ENCODE assay signal across 8 cellular contexts in the genomic region with DNA sequence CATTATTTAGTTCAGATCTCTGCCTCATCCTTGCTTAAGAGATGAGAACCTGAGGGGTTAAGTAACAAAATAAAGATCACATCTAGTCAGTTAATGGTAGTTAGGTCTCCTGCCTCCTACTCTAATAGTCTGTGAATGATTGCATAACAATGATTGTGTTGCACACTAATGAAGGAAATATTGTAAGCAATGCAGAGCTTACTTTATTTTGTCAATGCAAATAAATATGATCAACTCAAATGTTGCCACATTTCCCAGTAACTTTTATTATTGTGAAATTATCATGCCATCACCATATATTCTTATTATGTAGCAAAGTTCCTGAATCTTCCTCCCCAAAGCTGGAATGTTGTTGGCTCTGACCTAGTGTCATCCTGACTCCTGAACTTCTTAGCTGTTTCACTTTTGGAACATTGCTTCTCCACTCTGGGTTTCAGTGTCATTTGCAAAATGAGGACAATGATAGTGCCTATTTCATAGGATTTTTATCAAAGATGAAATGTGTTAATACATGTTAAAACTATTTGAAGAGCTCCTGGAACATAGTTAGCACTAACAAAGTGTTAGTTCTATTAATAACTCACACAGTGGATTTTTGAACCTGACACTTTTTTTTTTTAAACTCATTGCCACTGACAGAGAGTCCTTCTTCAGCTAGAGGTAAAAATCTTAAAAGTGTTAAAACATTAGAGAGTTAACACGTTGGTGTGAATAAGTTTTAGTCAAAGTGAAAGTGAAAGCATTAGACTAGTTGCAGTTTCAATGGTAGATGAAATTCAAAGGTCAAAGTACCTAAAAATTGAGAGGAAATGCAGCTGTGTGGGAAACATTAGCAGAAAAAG. TPM values are rescaled to one million over a fixed set of nuclear protein-coding genes. Genes with fewer than 3 reads are reported as not detected.
A peak's percentile ranks its signal among the peaks of the same experiment; 100 is the strongest.
DNase-seq lines count a peak whose midpoint lies in the region; ATAC-seq, FAIRE-seq and TF ChIP-seq lines count a peak whose summit lies in the region.

No MANE protein-coding gene starts in this region.

- H3K36me3 ChIP-seq in GM12878 (ENCODE audit: control insufficient read depth in 2 of 2, insufficient read depth in 2 of 2, low read length in 1 of 2): no peaks in the 10 kb centered on the region

- TF ChIP-seq EP300 in GM12878 (IDR thresholded peaks at IDR 0.05; ENCODE audit: borderline replicate concordance in 1 of 2, control insufficient read depth in 1 of 2, low read depth in 2 of 2, low read length in 2 of 2): peak; percentile 38 to 51; a peak in 2 of 4 replicates

- H3K4me3 ChIP-seq in GM12878: no peak overlapping the region

- no peak for TF ChIP-seq POLR2A in GM12878 (IDR thresholded peaks at IDR 0.05; ENCODE audit: low read depth, low read length)

- peak overlapping the region; percentile 68 for H2AFZ ChIP-seq in GM12878 (ENCODE audit: control insufficient read depth, low read depth, low read length)

- peak; percentile 2 for DNase-seq in EL
- DNase-seq in GM12878 (ENCODE audit: low read depth, low spot score): peak; percentile 54
- no peak for DNase-seq in RCC 7860 (ENCODE audit: low spot score)
- DNase-seq in iPS-NIHi11 (ENCODE audit: low spot score): no peak
- no peak for DNase-seq in pons (ENCODE audit: low spot score)
- DNase-seq in NCI-H526 treated with DMSO at 0.1 percent for 48 hours (lab: John Stamatoyannopoulos, UW): no peak

- SMC1A ChIA-PET in GM12878 (lab: Charles Lee; ENCODE audit: uncharacterized antibody, unreplicated experiment): interaction anchor here (0.8 to 6.9 kb wide), 26 partner anchors 11 to 500 kb away, joined by 3 to 132 read pairs (median 6); partner anchors contain the start of genes GABRA4 and GABRB1

- H3K27ac ChIP-seq in GM12878 (ENCODE audit: control insufficient read depth, insufficient read depth): no peak overlapping the region

- intact Hi-C loops in GM12878 (cut with micrococcal nuclease; ENCODE audit: unreplicated experiment): no loop called here

- RAD21 ChIA-PET in GM12878 (lab: Charles Lee; ENCODE audit: unreplicated experiment): interaction anchor here (0.7 to 3.1 kb wide), 30 partner anchors 10 to 557 kb away, joined by 3 to 30 read pairs (median 6); partner anchors contain the start of genes GABRA4 and GABRB1

- H3K27me3 ChIP-seq in GM12878 (replicated peaks in 1 of 2; ENCODE audit: control insufficient read depth in 2 of 2, insufficient read depth in 2 of 2, low read length in 1 of 2): no peaks in the 10 kb centered on the region

- no TSS peak for BruUV-seq in GM12878 (replicated peaks; lab: Mats Ljungman, UMichigan)

- in situ Hi-C loops in GM12878 (cut with MboI): no loop called here

- H3K79me2 ChIP-seq in GM12878 (ENCODE audit: control insufficient read depth, insufficient read depth, low read length): no peaks in the 10 kb centered on the region

- WGBS in GM12878 (ENCODE audit: insufficient coverage, insufficient replicate concordance, low lambda C conversion rate, missing lambda C conversion rate): 4% methylated on average over 1 of the region's 1 CpG

- peak; percentile 67 for ATAC-seq in GM19438 (IDR thresholded peaks at IDR 0.05; ENCODE audit: low read depth, unreplicated experiment)
- peak; percentile 89 for ATAC-seq in HG03159 (IDR thresholded peaks at IDR 0.05; ENCODE audit: unreplicated experiment)
- ATAC-seq in GM12878: peak; percentile 86

- H4K20me1 ChIP-seq in GM12878 (ENCODE audit: control insufficient read depth, insufficient read depth): no peaks in the 10 kb centered on the region

- no peaks in the 10 kb centered on the region for H3K9me3 ChIP-seq in GM12878 (replicated peaks; ENCODE audit: control insufficient read depth, insufficient read depth, low read length)

- H3K9ac ChIP-seq in GM12878 (ENCODE audit: control insufficient read depth, insufficient read depth, low read length): no peak overlapping the region

- POLR2A ChIA-PET in GM12878 (lab: Charles Lee): interaction anchor here (0.7 to 2.8 kb wide), 10 partner anchors 17 to 1948 kb away, joined by 3 to 11 read pairs (median 4); partner anchors contain the start of gene GABRA4

- no peak for TF ChIP-seq CTCF in GM12878 (IDR thresholded peaks at IDR 0.05 in 2 of 3, conservative IDR thresholded peaks at IDR 0.05 in 1 of 3; ENCODE audit: control insufficient read depth in 2 of 3, extremely low read depth in 1 of 3, insufficient read depth in 1 of 3, low read depth in 3 of 3, low read length in 3 of 3)

- TF ChIP-seq RAD21 in GM12878 (IDR thresholded peaks at IDR 0.05; ENCODE audit: insufficient read depth, low read depth, low read length): no peak

- CTCF ChIA-PET in GM12878 (lab: Yijun Ruan, JAX): interaction anchor here (0.7 to 4.2 kb wide), 19 partner anchors 11 to 112 kb away, joined by 3 to 21 read pairs (median 5); no protein-coding TSS in a partner anchor

- H3K4me1 ChIP-seq in GM12878 (ENCODE audit: control insufficient read depth, insufficient read depth, low read length): peaks cover 4% of the 10 kb centered on the region; the same call in 1 of the 2 replicates

- peak overlapping the region; percentile 11; the same call in 1 of the 2 replicates for H3K4me2 ChIP-seq in GM12878 (ENCODE audit: control insufficient read depth, insufficient read depth)

- FAIRE-seq in GM12878 (lab: Jason Lieb, UNC) (peak; percentile 47), RCC 7860 (lab: Jason Lieb, UNC) (no peak)

TF ChIP-seq in GM12878, 131 proteins besides CTCF, POLR2A, EP300 and RAD21 (continues in another document):
- TF ChIP-seq MTA3 (IDR thresholded peaks at IDR 0.05; ENCODE audit: borderline replicate concordance, low read length) (no peak), GATAD2B (conservative IDR thresholded peaks at IDR 0.05; ENCODE audit: low read depth) (0 out of 2 replicates have a peak, but pooled peaks have one; percentile 29), NBN (IDR thresholded peaks at IDR 0.05) (peak; percentile 74), ETV6 (conservative IDR thresholded peaks at IDR 0.05 in 1 of 2, IDR thresholded peaks at IDR 0.05 in 1 of 2; ENCODE audit: borderline replicate concordance in 1 of 2, low read depth in 1 of 2) (no peak), ZNF622 (IDR thresholded peaks at IDR 0.05) (no peak), JUND (IDR thresholded peaks at IDR 0.05; ENCODE audit: low read depth, low read length) (peak; percentile 42; the same call in 1 of the 2 replicates), HDAC6 (IDR thresholded peaks at IDR 0.05; ENCODE audit: unreplicated experiment) (no peak), RBBP5 (conservative IDR thresholded peaks at IDR 0.05) (no peak)
- TF ChIP-seq, protein P1, sequence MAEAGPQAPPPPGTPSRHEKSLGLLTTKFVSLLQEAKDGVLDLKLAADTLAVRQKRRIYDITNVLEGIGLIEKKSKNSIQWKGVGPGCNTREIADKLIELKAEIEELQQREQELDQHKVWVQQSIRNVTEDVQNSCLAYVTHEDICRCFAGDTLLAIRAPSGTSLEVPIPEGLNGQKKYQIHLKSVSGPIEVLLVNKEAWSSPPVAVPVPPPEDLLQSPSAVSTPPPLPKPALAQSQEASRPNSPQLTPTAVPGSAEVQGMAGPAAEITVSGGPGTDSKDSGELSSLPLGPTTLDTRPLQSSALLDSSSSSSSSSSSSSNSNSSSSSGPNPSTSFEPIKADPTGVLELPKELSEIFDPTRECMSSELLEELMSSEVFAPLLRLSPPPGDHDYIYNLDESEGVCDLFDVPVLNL (IDR thresholded peaks at IDR 0.05; ENCODE audit: low read depth, low read length): no peak
- TF ChIP-seq, protein P2, sequence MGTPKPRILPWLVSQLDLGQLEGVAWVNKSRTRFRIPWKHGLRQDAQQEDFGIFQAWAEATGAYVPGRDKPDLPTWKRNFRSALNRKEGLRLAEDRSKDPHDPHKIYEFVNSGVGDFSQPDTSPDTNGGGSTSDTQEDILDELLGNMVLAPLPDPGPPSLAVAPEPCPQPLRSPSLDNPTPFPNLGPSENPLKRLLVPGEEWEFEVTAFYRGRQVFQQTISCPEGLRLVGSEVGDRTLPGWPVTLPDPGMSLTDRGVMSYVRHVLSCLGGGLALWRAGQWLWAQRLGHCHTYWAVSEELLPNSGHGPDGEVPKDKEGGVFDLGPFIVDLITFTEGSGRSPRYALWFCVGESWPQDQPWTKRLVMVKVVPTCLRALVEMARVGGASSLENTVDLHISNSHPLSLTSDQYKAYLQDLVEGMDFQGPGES (IDR thresholded peaks at IDR 0.05): no peak

RNA-seq across cellular contexts. Expression of gene GABRA4, which starts 17.2 kb away (rescaled TPM):
- 1.1 and 1.4 TPM in 2 replicates for total RNA-seq in GM12878 (2013; cell fraction: nucleolus; rRNA removed)
- total RNA-seq in GM12878 (2014; rRNA removed) (0.65 and 1.1 TPM in 2 replicates), GM12878 (2014; rRNA removed; fragmentation: Illumina TruSeq; extraction: Trizol) (0.64 and 1.0 TPM in 2 replicates), GM12878 (2021) (1.1 and 1.4 TPM in 2 replicates)
- 0.21 TPM for polyA plus RNA-seq in GM12878 (2011; ENCODE audit: low read depth)
- polyA plus RNA-seq in GM12878 (2011; rRNA removed) (14.6 and 18.9 TPM in 2 replicates), GM12878 (2014; fragmentation: Illumina TruSeq; extraction: Trizol) (1.1 and 1.2 TPM in 2 replicates), GM12878 (2014; fragmentation: Nextera tagmentation; extraction: Ambion mirVana) (1 to 10 TPM; 1.3 to 2.4 TPM), GM12878 (2014; rRNA removed) (0.69 and 1.7 TPM in 2 replicates), GM12878 (2016; fragmentation: Nextera tagmentation; extraction: Ambion mirVana) (under 1 TPM; 0.86 to 0.87 TPM)
- 8.7 and 11.4 TPM in 2 replicates for polyA plus RNA-seq in GM12878 (2011; cell fraction: cytosol; rRNA removed)
- 12.5 and 13.5 TPM in 2 replicates for polyA plus RNA-seq in GM12878 (2011; cell fraction: nucleus; rRNA removed)
- 0.16 and 0.22 TPM in 2 replicates for polyA plus RNA-seq in GM12878 (2012)
- 19.2 and 21.1 TPM in 2 replicates for polyA minus RNA-seq in GM12878 (2011; rRNA and poly(A)+ RNA removed)
- 4.7 and 7.4 TPM in 2 replicates for polyA minus RNA-seq in GM12878 (2011; cell fraction: cytosol; rRNA and poly(A)+ RNA removed)
- polyA minus RNA-seq in GM12878 (2011; cell fraction: nucleus; rRNA and poly(A)+ RNA removed): 16.3 and 25.0 TPM in 2 replicates

RNA-seq across cellular contexts. Expression of gene GABRB1, which starts 20.8 kb away (rescaled TPM):
- total RNA-seq in GM12878 (2013; cell fraction: nucleolus; rRNA removed): 0.54 and 1.1 TPM in 2 replicates
- not detected in 2 replicates for total RNA-seq in GM12878 (2014; rRNA removed)
- total RNA-seq in GM12878 (2014; rRNA removed; fragmentation: Illumina TruSeq; extraction: Trizol): 0.13 TPM in 1 of 2 replicates, not detected in the other
- total RNA-seq in GM12878 (2021): not detected in 2 replicates
- not detected for polyA plus RNA-seq in GM12878 (2011; ENCODE audit: low read depth)
- polyA plus RNA-seq in GM12878 (2011; rRNA removed): 0.68 and 0.92 TPM in 2 replicates
- 0.54 and 0.77 TPM in 2 replicates for polyA plus RNA-seq in GM12878 (2011; cell fraction: cytosol; rRNA removed)
- 2.0 and 2.5 TPM in 2 replicates for polyA plus RNA-seq in GM12878 (2011; cell fraction: nucleus; rRNA removed)
- polyA plus RNA-seq in GM12878 (2012): not detected in 2 replicates
- polyA plus RNA-seq in GM12878 (2014; fragmentation: Illumina TruSeq; extraction: Trizol): not detected in 2 replicates
- not detected for polyA plus RNA-seq in GM12878 (2014; fragmentation: Nextera tagmentation; extraction: Ambion mirVana)
- polyA plus RNA-seq in GM12878 (2014; rRNA removed): 0.10 TPM in 1 of 2 replicates, not detected in the other
- not detected for polyA plus RNA-seq in GM12878 (2016; fragmentation: Nextera tagmentation; extraction: Ambion mirVana)
- polyA minus RNA-seq in GM12878 (2011; rRNA and poly(A)+ RNA removed): 0.95 and 3.4 TPM in 2 replicates
- polyA minus RNA-seq in GM12878 (2011; cell fraction: cytosol; rRNA and poly(A)+ RNA removed): 1.2 and 1.6 TPM in 2 replicates
- 4.4 and 7.7 TPM in 2 replicates for polyA minus RNA-seq in GM12878 (2011; cell fraction: nucleus; rRNA and poly(A)+ RNA removed)

Comparison
In these comparisons a context has a peak if more than half of its experiments do, and no peak if none do; other contexts are left out.
1. DNase-seq: peak in EL (single experiment) and GM12878 (single experiment); none in RCC 7860 (single experiment), iPS-NIHi11 (single experiment), pons (single experiment) and NCI-H526 treated with DMSO at 0.1 percent for 48 hours (single experiment).
2. Peak in every context shown above with its lines, with median percentiles within 50 percentile points of each other: ATAC-seq.